15 cellular contexts compared by ENCODE assay signal in the genomic region with DNA sequence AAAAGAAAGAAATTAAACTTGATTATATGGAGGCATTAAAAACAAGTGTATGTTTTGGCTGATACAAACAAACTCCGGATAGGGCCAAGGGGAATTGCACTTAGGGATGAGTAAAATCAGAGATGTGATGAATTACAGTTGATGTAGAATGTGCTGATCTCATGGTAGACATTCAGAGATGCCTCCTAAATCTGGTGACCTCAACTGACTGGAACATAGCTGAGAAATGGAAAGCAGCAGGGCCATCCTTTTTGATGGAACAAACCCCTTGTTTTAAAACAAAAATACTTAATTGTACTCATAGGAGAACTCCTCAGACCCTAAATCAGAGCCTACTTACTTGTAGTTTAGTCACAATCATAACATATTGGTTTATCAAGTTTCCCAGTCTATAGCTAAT.
A peak's percentile ranks its signal among the peaks of the same experiment; 100 is the strongest.
DNase-seq lines count a peak whose midpoint lies in the region; ATAC-seq and TF ChIP-seq lines count a peak whose summit lies in the region.
"Had no signal": no experiment of that assay in that cellular context is flagged by ENCODE, and none has a peak within 500 bp of the region (broad histone marks: within the 10 kb centered on the region; RNA-seq: fewer than 3 reads in every experiment).

No MANE protein-coding gene starts in this region.

- 38 to 47% methylated on average over 1 of the region's 1 CpG for WGBS in GM23248 (ENCODE audit: low coverage in 1 of 2, low lambda C conversion rate in 2 of 2, missing lambda C conversion rate in 2 of 2), 2 experiments

- H3K9me2 ChIP-seq in GM23248 (ENCODE audit: insufficient read depth), result 0 out of 2 replicates have a peak, but pooled peaks cover under 1% of the 10 kb centered on the region

- no peaks in the 10 kb centered on the region for H3K79me2 ChIP-seq in GM23248 (ENCODE audit: insufficient read depth)

- H3K4me3 ChIP-seq in AG10803 (ENCODE audit: low read length) (no peak overlapping the region), GM23248 (no peak overlapping the region)

- no peak for TF ChIP-seq CTCF in AG10803 (conservative IDR thresholded peaks at IDR 0.05; ENCODE audit: low read length)

- in situ Hi-C loops in GM23248 (cut with MboI), result no loop called here

- no peak overlapping the region for H3K4me2 ChIP-seq in GM23248 (ENCODE audit: unreplicated experiment)

- no peaks in the 10 kb centered on the region for H4K20me1 ChIP-seq in GM23248 (ENCODE audit: insufficient read depth)

- peaks cover 25% of the 10 kb centered on the region for H3K4me1 ChIP-seq in GM23248 (ENCODE audit: insufficient read depth)
- H3K4me1 ChIP-seq: Caco-2 had no signal

- no peaks in the 10 kb centered on the region for H3K36me3 ChIP-seq in GM23248 (ENCODE audit: low read depth)

- H3K27ac ChIP-seq in GM23248, result no peak overlapping the region
- H3K27ac ChIP-seq: C4-2B had no signal

- peak; percentile 43 for DNase-seq in AG10803 (ENCODE audit: low read depth)
- DNase-seq in GM23248, result peak; percentile 42
- DNase-seq in fibroblast of peridontal ligament (ENCODE audit: extremely low read depth), result peak; percentile 2
- DNase-seq in stromal cell of bone marrow (ENCODE audit: low read depth), result peak; percentile 19
- no peak for DNase-seq in LoVo (ENCODE audit: low spot score)
- DNase-seq in SIG-M5 treated with dmso at 0.1 percent for 504 hours (lab: John Stamatoyannopoulos, UW; ENCODE audit: unreplicated experiment), result no peak
- DNase-seq: AML-193; Caco-2; CD4-positive, alpha-beta T cell; GDM1; H9; KBM-7 had no signal

- ATAC-seq in HG03139 (IDR thresholded peaks at IDR 0.05; ENCODE audit: unreplicated experiment), result no peak
- ATAC-seq: HepG2 had no signal

- no peak overlapping the region for H3K9ac ChIP-seq in GM23248

- no peaks in the 10 kb centered on the region for H3K9me3 ChIP-seq in GM23248 (ENCODE audit: low read depth)
- H3K9me3 ChIP-seq: Caco-2 had no signal

- H3F3A ChIP-seq in GM23248 (ENCODE audit: insufficient read depth), result peaks cover 16% of the 10 kb centered on the region

- H3K27me3 ChIP-seq in GM23248 (replicated peaks; ENCODE audit: insufficient read depth), result no peaks in the 10 kb centered on the region

- no peak overlapping the region for H2AFZ ChIP-seq in GM23248

Comparison
In these comparisons a context has a peak if more than half of its experiments do, and no peak if none do; other contexts are left out.
1. DNase-seq: peak in AG10803 (single experiment), GM23248 (single experiment), fibroblast of peridontal ligament (single experiment) and stromal cell of bone marrow (single experiment); none in LoVo (single experiment) and SIG-M5 treated with dmso at 0.1 percent for 504 hours (single experiment).